21 cellular contexts compared by ENCODE assay signal in genomic region chr1:29195875-29196274, GRCh38. TPM values are rescaled to one million over a fixed set of nuclear protein-coding genes. Genes with fewer than 3 reads are reported as not detected.
A peak's percentile ranks its signal among the peaks of the same experiment; 100 is the strongest.
DNase-seq lines count a peak whose midpoint lies in the region; ATAC-seq and TF ChIP-seq lines count a peak whose summit lies in the region.
"Had no signal": no experiment of that assay in that cellular context is flagged by ENCODE, and none has a peak within 500 bp of the region (broad histone marks: within the 10 kb centered on the region; RNA-seq: fewer than 3 reads in every experiment).

No MANE protein-coding gene starts in this region.

- no peak overlapping the region for H2AK5ac ChIP-seq in mesendoderm (ENCODE audit: low read length)

- H3K4me1 ChIP-seq in mesendoderm (ENCODE audit: control insufficient read depth, low read depth, low read length) (peaks cover 2% of the 10 kb centered on the region), esophagus squamous epithelium (peaks cover 0 to 15% (median 0%) of the 10 kb centered on the region in 3 donors), uterus (no peaks in the 10 kb centered on the region)
- H3K4me1 ChIP-seq: prostate gland had no signal

- ATAC-seq in stimulated activated memory B cell treated with anti-CD40 and anti-IgM and Interleukin-4, amounts not matched to agents 10 μg/mL and 1 μg/mL and 100 μg/mL, for 72 hours: no peak
- ATAC-seq: natural killer cell treated with Interleukin-12 subunit alpha and Interleukin-12 subunit beta and Interleukin-15 and Interleukin-18, amount 100 ng/mL, for 72 hours had no signal

- WGBS in mesendoderm (ENCODE audit: extremely low coverage, insufficient coverage, low lambda C conversion rate): no CpG with 5 or more reads among the region's 8 CpGs
- 51 to 100% methylated on average over 2 to 8 of the region's 8 CpGs for WGBS in esophagus squamous epithelium, 2 donors

- TF ChIP-seq POLR2A in esophagus squamous epithelium (IDR thresholded peaks at IDR 0.05) (no peak), uterus (IDR thresholded peaks at IDR 0.05) (no peak)

- no peaks in the 10 kb centered on the region for H3K9me3 ChIP-seq in esophagus squamous epithelium
- no peaks in the 10 kb centered on the region for H3K9me3 ChIP-seq in uterus
- H3K9me3 ChIP-seq: lower lobe of right lung, prostate gland had no signal

- no peaks in the 10 kb centered on the region for H3K79me2 ChIP-seq in mesendoderm (ENCODE audit: control insufficient read depth, insufficient read depth, low read length)

- no peaks in the 10 kb centered on the region for H3K4me1 Mint-ChIP-seq in stimulated activated memory B cell treated with anti-CD40 and anti-IgM and Interleukin-4, amounts not matched to agents 10 μg/mL and 1 μg/mL and 100 μg/mL, for 72 hours

- no peak overlapping the region for H2BK5ac ChIP-seq in mesendoderm (ENCODE audit: low read length)

- TF ChIP-seq EP300 in Ishikawa (IDR thresholded peaks at IDR 0.05; ENCODE audit: borderline replicate concordance): no peak

- H4K5ac ChIP-seq in mesendoderm (ENCODE audit: low read length): no peak overlapping the region

- H3K18ac ChIP-seq in mesendoderm (ENCODE audit: low read length): no peak overlapping the region

- H3K4ac ChIP-seq in mesendoderm (ENCODE audit: low read depth, low read length): no peak overlapping the region

- H3K4me3 Mint-ChIP-seq in stimulated activated memory B cell treated with anti-CD40 and anti-IgM and Interleukin-4, amounts not matched to agents 10 μg/mL and 1 μg/mL and 100 μg/mL, for 72 hours: no peak overlapping the region
- H3K4me3 Mint-ChIP-seq: activated naive CD8-positive, alpha-beta T cell; natural killer cell treated with Interleukin-12 subunit alpha and Interleukin-12 subunit beta and Interleukin-15 and Interleukin-18, amount 100 ng/mL, for 72 hours had no signal

- peaks cover 47% of the 10 kb centered on the region for H3K36me3 Mint-ChIP-seq in stimulated activated memory B cell treated with anti-CD40 and anti-IgM and Interleukin-4, amounts not matched to agents 10 μg/mL and 1 μg/mL and 100 μg/mL, for 72 hours
- H3K36me3 Mint-ChIP-seq: natural killer cell treated with Interleukin-12 subunit alpha and Interleukin-12 subunit beta and Interleukin-15 and Interleukin-18, amount 100 ng/mL, for 72 hours had no signal

- DNase-seq in DMS79 (lab: John Stamatoyannopoulos, UW): peak; percentile 73
- DNase-seq in UCSD-AML1 (lab: John Stamatoyannopoulos, UW; ENCODE audit: unreplicated experiment): peak; percentile 61
- no peak for DNase-seq in mesendoderm
- DNase-seq in LoVo (ENCODE audit: low spot score): no peak
- DNase-seq in esophagus squamous epithelium (lab: John Stamatoyannopoulos, UW): no peak
- DNase-seq in uterus: no peak
- DNase-seq: activated CD4-positive, alpha-beta T cell treated with anti-CD3 and anti-CD28 coated beads for 48 hours; activated T-cell treated with anti-CD3 and anti-CD28 coated beads for 4 hours; central memory CD4-positive, alpha-beta T cell; DND-41; effector memory CD4-positive, alpha-beta T cell; lower lobe of right lung; NCI-H1092 treated with DMSO at 0.1 percent for 48 hours; NCI-H2227 treated with DMSO at 0.1 percent for 48 hours; SIG-M5 had no signal

- H4K8ac ChIP-seq in mesendoderm (ENCODE audit: low read depth, low read length): no peak overlapping the region

- TF ChIP-seq CTCF in esophagus squamous epithelium (IDR thresholded peaks at IDR 0.05) (no peak), uterus (IDR thresholded peaks at IDR 0.05) (no peak)

- H3K27ac Mint-ChIP-seq in stimulated activated memory B cell treated with anti-CD40 and anti-IgM and Interleukin-4, amounts not matched to agents 10 μg/mL and 1 μg/mL and 100 μg/mL, for 72 hours: no peak overlapping the region
- H3K27ac Mint-ChIP-seq: activated naive CD8-positive, alpha-beta T cell; natural killer cell treated with Interleukin-12 subunit alpha and Interleukin-12 subunit beta and Interleukin-15 and Interleukin-18, amount 100 ng/mL, for 72 hours had no signal

- no peak overlapping the region for H2BK15ac ChIP-seq in mesendoderm (replicated peaks; ENCODE audit: low read depth)

- H3K4me3 ChIP-seq in mesendoderm (ENCODE audit: low read length): no peak overlapping the region
- no peak overlapping the region for H3K4me3 ChIP-seq in esophagus squamous epithelium
- no peak overlapping the region for H3K4me3 ChIP-seq in uterus
- H3K4me3 ChIP-seq: lower lobe of right lung, prostate gland had no signal

- no peaks in the 10 kb centered on the region for H3K79me1 ChIP-seq in mesendoderm (ENCODE audit: low read length)

- H3K27ac ChIP-seq in mesendoderm (ENCODE audit: low read depth, low read length) (no peak overlapping the region), esophagus squamous epithelium (no peak overlapping the region), uterus (no peak overlapping the region)
- H3K27ac ChIP-seq: C4-2B, lower lobe of right lung, prostate gland had no signal

- H3K4me2 ChIP-seq in mesendoderm (ENCODE audit: low read length): no peak overlapping the region

- H3K9me3 Mint-ChIP-seq in stimulated activated memory B cell treated with anti-CD40 and anti-IgM and Interleukin-4, amounts not matched to agents 10 μg/mL and 1 μg/mL and 100 μg/mL, for 72 hours: no peaks in the 10 kb centered on the region
- H3K9me3 Mint-ChIP-seq: natural killer cell treated with Interleukin-12 subunit alpha and Interleukin-12 subunit beta and Interleukin-15 and Interleukin-18, amount 100 ng/mL, for 72 hours had no signal

- no peak for TF ChIP-seq RAD21 in Ishikawa (IDR thresholded peaks at IDR 0.05; ENCODE audit: low read depth)

- no peak overlapping the region for H2BK120ac ChIP-seq in mesendoderm (ENCODE audit: low read depth, low read length)

- H3K36me3 ChIP-seq in mesendoderm (ENCODE audit: control insufficient read depth, insufficient read depth, low read length) (peaks cover 6% of the 10 kb centered on the region), esophagus squamous epithelium (peaks cover 3 to 82% (median 8%) of the 10 kb centered on the region in 3 donors), uterus (no peaks in the 10 kb centered on the region)

- H3K9ac ChIP-seq in mesendoderm (ENCODE audit: low read length): no peak overlapping the region

- no peaks in the 10 kb centered on the region for H3K27me3 Mint-ChIP-seq in stimulated activated memory B cell treated with anti-CD40 and anti-IgM and Interleukin-4, amounts not matched to agents 10 μg/mL and 1 μg/mL and 100 μg/mL, for 72 hours
- H3K27me3 Mint-ChIP-seq: activated naive CD8-positive, alpha-beta T cell; natural killer cell treated with Interleukin-12 subunit alpha and Interleukin-12 subunit beta and Interleukin-15 and Interleukin-18, amount 100 ng/mL, for 72 hours had no signal

- H3K27me3 ChIP-seq in mesendoderm (ENCODE audit: insufficient read depth, low read length, poor library complexity): no peaks in the 10 kb centered on the region
- H3K27me3 ChIP-seq in esophagus squamous epithelium: no peaks in the 10 kb centered on the region
- no peaks in the 10 kb centered on the region for H3K27me3 ChIP-seq in uterus

- intact Hi-C loops in esophagus squamous epithelium (cut with DNase I): no loop called here
- intact Hi-C loops in uterus (cut with DNase I; ENCODE audit: low total_unique reads): no loop called here

- no peak overlapping the region for H3K23ac ChIP-seq in mesendoderm (ENCODE audit: low read length)

- H3K56ac ChIP-seq in mesendoderm (ENCODE audit: low read length): peak overlapping the region; percentile 10

TF ChIP-seq in Ishikawa, 13 proteins besides CTCF, POLR2A, EP300 and RAD21:
- TF ChIP-seq MAX (IDR thresholded peaks at IDR 0.05) (no peak), NFIC (IDR thresholded peaks at IDR 0.05) (peak; percentile 44), TEAD4 (IDR thresholded peaks at IDR 0.05) (no peak), TCF12 (IDR thresholded peaks at IDR 0.05; ENCODE audit: low read depth) (no peak), EGR1 (IDR thresholded peaks at IDR 0.05) (no peak), YY1 (IDR thresholded peaks at IDR 0.05; ENCODE audit: low read depth) (no peak)

RNA-seq across cellular contexts. Expression of gene SRSF4, which starts 14.2 kb away (rescaled TPM):
- polyA plus RNA-seq in mesendoderm (2013, experiment 1 of 2): 89.4 TPM
- 88.1 TPM for polyA plus RNA-seq in mesendoderm (2013, experiment 2 of 2)
- total RNA-seq in esophagus squamous epithelium (10 to 100 TPM; 41.4 to 82.6 (median 56.4) TPM), uterus (100 to 1,000 TPM in 1 of 4 donors, 10 to 100 TPM in 3; 60.0 to 129 (median 69.0) TPM)

RNA-seq across cellular contexts. Expression of gene MECR, which starts 34.9 kb away (rescaled TPM):
- 21.4 TPM for polyA plus RNA-seq in mesendoderm (2013, experiment 1 of 2)
- 23.3 TPM for polyA plus RNA-seq in mesendoderm (2013, experiment 2 of 2)
- total RNA-seq in esophagus squamous epithelium: 10 to 100 TPM; 14.3 to 29.4 (median 16.1) TPM
- 10 to 100 TPM in 3 of 4 donors, 1 to 10 TPM in 1; 7.4 to 23.4 (median 20.7) TPM for total RNA-seq in uterus

RNA-seq across cellular contexts. Expression of gene PTPRU, which starts 40.4 kb away (rescaled TPM):
- 25.6 TPM for polyA plus RNA-seq in mesendoderm (2013, experiment 1 of 2)
- polyA plus RNA-seq in mesendoderm (2013, experiment 2 of 2): 25.8 TPM
- total RNA-seq in esophagus squamous epithelium (10 to 100 TPM in 1 of 4 donors, 1 to 10 TPM in 3; 4.3 to 15.9 (median 7.5) TPM), uterus (10 to 100 TPM in 3 of 4 donors, 1 to 10 TPM in 1; 9.5 to 48.2 (median 33.4) TPM)

Comparison
In these comparisons a context has a peak if more than half of its experiments do, and no peak if none do; other contexts are left out.
1. DNase-seq: peak in DMS79 (single experiment) and UCSD-AML1 (single experiment); none in mesendoderm (single experiment), LoVo (single experiment), esophagus squamous epithelium (single experiment) and uterus (0 of 2).